Comparison of ENCODE assay signal across 8 cellular contexts in the genomic region with DNA sequence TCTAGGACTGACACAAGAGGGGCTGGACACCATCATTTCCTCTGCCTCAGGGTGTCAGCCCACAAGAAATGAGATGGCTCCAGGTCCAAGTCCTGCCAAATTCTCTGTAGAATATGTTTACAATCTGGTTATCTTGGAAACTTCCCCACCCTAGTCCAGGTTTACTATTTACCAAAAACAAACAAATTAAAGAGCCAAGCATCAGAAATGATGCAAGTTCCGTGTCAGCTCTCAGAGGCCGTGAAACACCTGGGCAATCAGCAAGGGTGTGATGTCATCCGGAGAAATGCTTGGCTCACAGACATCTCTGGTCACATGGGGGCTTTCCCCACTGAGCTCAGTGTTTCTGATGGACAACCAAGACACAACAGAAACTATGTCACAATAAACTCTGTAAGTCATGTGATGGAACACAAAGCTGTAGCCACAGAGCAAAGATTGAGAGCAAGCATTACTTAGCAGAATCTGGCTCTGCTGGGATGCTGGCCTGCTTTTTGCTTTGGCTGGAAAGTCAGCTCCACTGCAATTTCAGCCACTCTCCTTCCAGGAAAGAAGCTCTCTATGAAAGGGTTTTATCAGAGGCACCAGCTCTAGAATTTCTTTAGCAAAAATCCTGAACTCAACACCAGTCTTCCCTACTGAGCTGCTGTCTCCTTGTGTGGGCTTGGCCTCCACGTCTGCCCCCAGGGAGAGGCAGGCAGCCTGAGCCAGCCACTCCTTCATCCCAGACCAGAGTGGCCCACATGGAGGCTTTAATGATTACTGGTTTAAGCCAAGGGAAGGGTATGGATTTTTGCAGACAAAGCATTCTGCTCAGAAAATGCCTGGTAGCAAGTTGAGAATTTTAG. TPM values are rescaled to one million over a fixed set of nuclear protein-coding genes. Genes with fewer than 3 reads are reported as not detected.
A peak's percentile ranks its signal among the peaks of the same experiment; 100 is the strongest.
DNase-seq lines count a peak whose midpoint lies in the region; ATAC-seq and TF ChIP-seq lines count a peak whose summit lies in the region.

No MANE protein-coding gene starts in this region.

- TF ChIP-seq POLR2A in GM18505 (IDR thresholded peaks at IDR 0.05; ENCODE audit: borderline replicate concordance, extremely low read depth, insufficient read depth, insufficient read length) = no peak

- H3K4me3 ChIP-seq in AG10803 (ENCODE audit: low read length) (no peak overlapping the region), epithelial cell of proximal tubule (ENCODE audit: low read depth, low read length) (no peak overlapping the region)

- DNase-seq in AG10803 (ENCODE audit: low read depth) = peak; percentile 72
- peak; percentile 14 for DNase-seq in RKO (ENCODE audit: low spot score)
- peak; percentile 98 for DNase-seq in epithelial cell of proximal tubule (ENCODE audit: low read depth)
- peak in 41 of 56 donors; percentile 8 to 88 (median 45) for DNase-seq in nucleus accumbens (lab: John Stamatoyannopoulos, UW)
- DNase-seq in HUDEP-2 (lab: John Stamatoyannopoulos, UW; ENCODE audit: unreplicated experiment in 76 of 76) = no peak
- no peak for DNase-seq in GM19240 (ENCODE audit: insufficient read length, low spot score)

- ATAC-seq in GM18505 (IDR thresholded peaks at IDR 0.05; ENCODE audit: unreplicated experiment) = peak; percentile 58
- ATAC-seq in HG02973 (IDR thresholded peaks at IDR 0.05; ENCODE audit: unreplicated experiment) = peak; percentile 57

- no peak for TF ChIP-seq CTCF in AG10803 (conservative IDR thresholded peaks at IDR 0.05; ENCODE audit: low read length)
- no peak for TF ChIP-seq CTCF in epithelial cell of proximal tubule (conservative IDR thresholded peaks at IDR 0.05; ENCODE audit: low read depth, low read length)

RNA-seq across cellular contexts. Expression of a gene that starts 55.9 kb away (rescaled TPM):
- total RNA-seq in epithelial cell of proximal tubule = 78.7 and 115 TPM in 2 replicates

Comparison
In these comparisons a context has a peak if more than half of its experiments do, and no peak if none do; other contexts are left out.
1. DNase-seq: peak in AG10803 (single experiment), RKO (single experiment), epithelial cell of proximal tubule (single experiment) and nucleus accumbens (41 of 56); none in HUDEP-2 (0 of 76) and GM19240 (single experiment).